ENCODE assay signal across 8 cellular contexts in genomic region chr17:40124279-40125141, GRCh38. TPM values are rescaled to one million over a fixed set of nuclear protein-coding genes. Genes with fewer than 3 reads are reported as not detected.
A peak's percentile ranks its signal among the peaks of the same experiment; 100 is the strongest.
DNase-seq lines count a peak whose midpoint lies in the region; ATAC-seq and TF ChIP-seq lines count a peak whose summit lies in the region.

No MANE protein-coding gene starts in this region.

- peak overlapping the region; percentile 98 for H3K4me3 ChIP-seq in fibroblast of mammary gland (ENCODE audit: control insufficient read depth, low read depth, low read length)

- peak overlapping the region; percentile 97 for H3K27ac Mint-ChIP-seq in T-helper 17 cell
- H3K27ac Mint-ChIP-seq in osteocyte (ENCODE audit: unreplicated experiment), result peak overlapping the region; percentile 48

- H3K4me1 Mint-ChIP-seq in T-helper 17 cell, result peaks cover 38% of the 10 kb centered on the region
- peaks cover 30% of the 10 kb centered on the region for H3K4me1 Mint-ChIP-seq in osteocyte (ENCODE audit: unreplicated experiment)

- DNase-seq in Right ventricle myocardium inferior (ENCODE audit: missing footprints) (no peak), cardiac septum (ENCODE audit: low spot score) (no peak), T-helper 17 cell (no peak), fibroblast of mammary gland (ENCODE audit: low read depth) (no peak), osteocyte (ENCODE audit: extremely low spot score, unreplicated experiment) (no peak), NCI-H446 (lab: John Stamatoyannopoulos, UW) (no peak)

- intact Hi-C loops in Right ventricle myocardium inferior (cut with DNase I), result loop anchor here (5.0 kb wide), 1 partner anchor 53 kb away; the partner anchor contains the start of gene RAPGEFL1
- intact Hi-C loops in cardiac septum (cut with DNase I), result loop anchor here (1.0 to 5.0 kb wide), 2 partner anchors 16 to 163 kb away; partner anchors contain the start of genes CASC3 and CDC6

- H3K4me3 Mint-ChIP-seq in T-helper 17 cell (peak overlapping the region; percentile 99), osteocyte (ENCODE audit: unreplicated experiment) (peak overlapping the region; percentile 99)

- H3K36me3 Mint-ChIP-seq in T-helper 17 cell (ENCODE audit: low read depth) (peaks cover 4% of the 10 kb centered on the region), osteocyte (ENCODE audit: unreplicated experiment) (peaks cover 20% of the 10 kb centered on the region)

- no peaks in the 10 kb centered on the region for H3K27me3 Mint-ChIP-seq in T-helper 17 cell
- H3K27me3 Mint-ChIP-seq in osteocyte (ENCODE audit: unreplicated experiment), result no peaks in the 10 kb centered on the region

- H3K9me3 Mint-ChIP-seq in osteocyte (ENCODE audit: unreplicated experiment), result no peaks in the 10 kb centered on the region

- no peaks in the 10 kb centered on the region for H3K9me3 ChIP-seq in T-helper 17 cell (ENCODE audit: control insufficient read depth, low read length, poor library complexity, severe bottlenecking)

- peak; percentile 11 for ATAC-seq in Right ventricle myocardium inferior
- ATAC-seq in T-helper 17 cell, result no peak
- ATAC-seq in GM19455 (IDR thresholded peaks at IDR 0.05; ENCODE audit: unreplicated experiment), result no peak
- no peak for ATAC-seq in GM18867 (IDR thresholded peaks at IDR 0.05; ENCODE audit: unreplicated experiment)

- no peak for TF ChIP-seq CTCF in fibroblast of mammary gland (conservative IDR thresholded peaks at IDR 0.05; ENCODE audit: control insufficient read depth, insufficient read depth, low read depth, low read length)
- no peak for TF ChIP-seq CTCF in osteocyte (IDR thresholded peaks at IDR 0.05)

RNA-seq across cellular contexts. Expression of gene MSL1, which starts 2.7 kb away (rescaled TPM):
- 51.4 TPM for total RNA-seq in Right ventricle myocardium inferior
- total RNA-seq in cardiac septum, result 53.7 TPM
- total RNA-seq in T-helper 17 cell, result 100 to 1,000 TPM; 101 to 106 TPM
- total RNA-seq in osteocyte, result 85.9 and 86.8 TPM in 2 replicates

RNA-seq across cellular contexts. Expression of gene CASC3, which starts 15.8 kb away (rescaled TPM):
- total RNA-seq in Right ventricle myocardium inferior (49.1 TPM), cardiac septum (54.8 TPM), T-helper 17 cell (100 to 1,000 TPM; 168 to 176 TPM), osteocyte (87.5 and 90.9 TPM in 2 replicates)

RNA-seq across cellular contexts. Expression of gene NR1D1, which starts 24.1 kb away (rescaled TPM):
- total RNA-seq in Right ventricle myocardium inferior, result 24.9 TPM
- total RNA-seq in cardiac septum, result 25.8 TPM
- 100 to 1,000 TPM; 102 to 145 TPM for total RNA-seq in T-helper 17 cell
- total RNA-seq in osteocyte, result 6.1 and 6.9 TPM in 2 replicates

RNA-seq across cellular contexts. Expression of gene RAPGEFL1, which starts 52.8 kb away (rescaled TPM):
- total RNA-seq in Right ventricle myocardium inferior (2.1 TPM), cardiac septum (7.2 TPM), T-helper 17 cell (10 to 100 TPM in 1 of 2 donors, 1 to 10 TPM in 1; 6.9 to 10.5 TPM), osteocyte (5.7 and 6.8 TPM in 2 replicates)
